In the genomic region with DNA sequence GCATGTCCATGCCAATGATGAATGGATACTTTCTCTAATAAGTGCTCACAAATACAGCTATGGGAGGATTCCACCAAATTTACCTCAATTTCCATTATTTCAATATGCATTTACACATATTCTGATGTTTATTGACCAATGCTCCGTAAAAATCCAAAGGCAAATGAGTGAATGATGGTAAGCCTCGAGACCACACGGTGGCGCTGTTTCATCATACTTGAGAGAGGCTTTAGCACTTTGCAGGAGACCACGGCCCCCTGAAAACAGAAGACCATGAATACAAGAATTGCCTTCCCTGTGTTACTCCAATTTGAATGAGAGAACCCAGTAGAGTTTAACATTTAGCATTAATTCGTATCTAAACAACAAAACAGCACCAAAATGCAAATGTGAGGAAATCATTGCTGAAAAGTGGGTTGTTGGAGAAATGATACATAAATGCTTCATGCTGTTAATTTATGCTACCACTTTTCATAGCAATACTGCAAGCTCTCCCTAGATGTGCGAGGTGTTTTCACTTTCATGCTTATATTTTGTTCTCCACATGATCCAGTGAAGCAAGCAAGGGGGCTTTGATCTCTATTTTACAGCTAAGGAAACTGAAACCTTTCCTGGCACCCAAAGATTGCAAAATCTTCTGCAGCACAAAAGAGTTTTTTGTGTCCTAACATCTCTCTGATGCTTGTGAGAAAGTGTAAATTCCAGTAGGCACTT, we compare ENCODE assay signal across 8 cellular contexts. TPM values are rescaled to one million over a fixed set of nuclear protein-coding genes. Genes with fewer than 3 reads are reported as not detected.
DNase-seq lines count a peak whose midpoint lies in the region; ATAC-seq lines count a peak whose summit lies in the region.

No MANE protein-coding gene starts in this region.

- DNase-seq in Right ventricle myocardium inferior (ENCODE audit: missing footprints) (peak; percentile 79), cardiac septum (ENCODE audit: low spot score) (no peak), NCI-H128 (lab: John Stamatoyannopoulos, UW; ENCODE audit: unreplicated experiment) (peak; percentile 88), T follicular helper cell (ENCODE audit: low read depth) (peak; percentile 28), anterior cingulate cortex (lab: John Stamatoyannopoulos, UW) (peak in 50 of 58 donors; percentile 3 to 82 (median 41)), hepatic stellate cell (ENCODE audit: low spot score) (peak; percentile 26), sciatic nerve (ENCODE audit: low spot score) (peak; percentile 88)

- peak; percentile 58 for ATAC-seq in Right ventricle myocardium inferior
- ATAC-seq in sciatic nerve = peak; percentile 71
- no peak for ATAC-seq in HG03135 (IDR thresholded peaks at IDR 0.05; ENCODE audit: unreplicated experiment)

- intact Hi-C loops in Right ventricle myocardium inferior (cut with DNase I) = loop anchor here (1.0 to 10.0 kb wide), 3 partner anchors 34 to 272 kb away; a partner anchor contains a TSS
- intact Hi-C loops in cardiac septum (cut with DNase I) = loop anchor here (2.0 to 10.0 kb wide), 3 partner anchors 184 to 484 kb away; a partner anchor contains a TSS
- intact Hi-C loops in sciatic nerve (cut with DNase I) = no loop called here

RNA-seq across cellular contexts. Expression of a gene that starts 35.4 kb away (rescaled TPM):
- total RNA-seq in Right ventricle myocardium inferior (2.3 TPM), cardiac septum (2.6 TPM), sciatic nerve (9.7 TPM)
